1 cellular context compared by ENCODE assay signal in genomic region chr14:76770521-76771431, GRCh38.
TF ChIP-seq lines count a peak whose summit lies in the region.

No MANE protein-coding gene starts in this region.

TF ChIP-seq in WTC11, 78 proteins besides CTCF, POLR2A, EP300 and RAD21:
- TF ChIP-seq MAX (CRISPR knock-in tag; IDR thresholded peaks at IDR 0.05) = no peak
- TF ChIP-seq TEAD4 (CRISPR knock-in tag; IDR thresholded peaks at IDR 0.05) = no peak
- TF ChIP-seq ATF2 (CRISPR knock-in tag; IDR thresholded peaks at IDR 0.05; ENCODE audit: borderline replicate concordance, low read depth) = no peak
- no peak for TF ChIP-seq AFF4 (CRISPR knock-in tag; IDR thresholded peaks at IDR 0.05; ENCODE audit: borderline replicate concordance)
- TF ChIP-seq ZNF423 (CRISPR knock-in tag; IDR thresholded peaks at IDR 0.05) = peak; percentile 9; the same call in 1 of the 2 replicates
